Comparison of ENCODE assay signal across 36 cellular contexts in the genomic region with DNA sequence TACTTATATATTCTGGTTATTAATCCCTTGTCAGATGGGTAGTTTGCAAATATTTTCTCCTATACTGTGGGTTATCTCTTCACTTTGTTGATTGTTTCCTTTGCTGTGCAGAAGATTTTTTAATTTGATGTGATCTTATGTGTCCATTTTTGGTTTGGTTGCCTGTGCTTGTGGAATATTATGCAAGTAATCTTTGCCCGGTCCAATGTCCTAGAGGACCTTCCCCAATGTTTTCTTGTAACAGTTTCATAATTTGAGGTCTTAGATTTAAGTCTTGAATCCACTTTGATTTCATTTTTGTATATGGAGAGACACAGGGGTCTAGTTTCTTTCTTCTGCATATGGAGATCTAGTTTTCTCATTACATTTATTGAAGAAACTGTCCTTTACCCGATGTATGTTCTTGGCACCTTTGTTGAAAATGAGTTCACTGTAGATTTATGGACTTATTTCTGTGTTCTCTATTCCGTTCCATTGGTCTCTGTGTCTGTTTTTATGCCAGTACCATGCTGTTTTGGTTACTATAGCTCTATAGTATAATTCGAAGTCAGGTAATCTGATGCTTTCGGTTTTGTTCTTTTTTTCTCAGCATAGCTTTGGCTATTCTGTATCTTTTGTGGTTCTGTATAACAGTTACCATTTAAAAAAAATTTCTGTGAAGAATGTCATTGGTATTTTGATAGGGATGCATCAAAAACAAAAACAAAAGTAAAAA.
"Had no signal": no experiment of that assay in that cellular context is flagged by ENCODE, and none has a peak within 500 bp of the region (broad histone marks: within the 10 kb centered on the region; RNA-seq: fewer than 3 reads in every experiment).

No MANE protein-coding gene starts in this region.

- H3K9me3 ChIP-seq: adrenal gland had no signal

- ATAC-seq: activated CD4-positive, alpha-beta T cell treated with anti-CD3 and anti-CD28 coated beads for 36 hours; activated CD8-positive, alpha-beta memory T cell treated with anti-CD3 and anti-CD28 coated beads, Interleukin-2, amount 10 ng/mL, durations not matched to agents 7 days and 5 days; activated CD8-positive, alpha-beta T cell treated with anti-CD3 and anti-CD28 coated beads, Interleukin-2, amount 10 ng/mL, durations not matched to agents 7 days and 5 days; activated naive CD4-positive, alpha-beta T cell treated with anti-CD3 and anti-CD28 coated beads, Interleukin-2, amount 50 U/mL, for 72 hours had no signal

- H3K4me1 Mint-ChIP-seq: activated CD4-positive, alpha-beta memory T cell treated with anti-CD3 and anti-CD28 coated beads, Interleukin-2, amount 10 ng/mL, durations not matched to agents 7 days and 5 days; activated CD4-positive, alpha-beta T cell treated with anti-CD3 and anti-CD28 coated beads, Interleukin-2, amount 10 ng/mL, durations not matched to agents 7 days and 5 days; activated naive CD8-positive, alpha-beta T cell treated with anti-CD3 and anti-CD28 coated beads for 36 hours had no signal

- FAIRE-seq: bronchial epithelial cell, TTC549 had no signal

- H3K27me3 ChIP-seq: adrenal gland, cardiac muscle cell had no signal

- H3K36me3 Mint-ChIP-seq: activated naive CD4-positive, alpha-beta T cell treated with anti-CD3 and anti-CD28 coated beads, Interleukin-2, amount 50 U/mL, for 72 hours had no signal

- H3K36me3 ChIP-seq: adrenal gland, cardiac muscle cell had no signal

- H3K4me3 Mint-ChIP-seq: activated B cell treated with CpG ODN at 0.5 μM for 24 hours; activated CD4-positive, alpha-beta memory T cell treated with anti-CD3 and anti-CD28 coated beads, Interleukin-2, amount 10 ng/mL, durations not matched to agents 7 days and 5 days; activated CD4-positive, alpha-beta T cell treated with anti-CD3 and anti-CD28 coated beads for 36 hours; activated CD4-positive, alpha-beta T cell treated with anti-CD3 and anti-CD28 coated beads, Interleukin-2, amount 10 ng/mL, durations not matched to agents 7 days and 5 days; activated CD8-positive, alpha-beta memory T cell treated with anti-CD3 and anti-CD28 coated beads, Interleukin-2, amount 10 ng/mL, durations not matched to agents 7 days and 5 days; activated CD8-positive, alpha-beta T cell treated with anti-CD3 and anti-CD28 coated beads, Interleukin-2, amount 10 ng/mL, durations not matched to agents 7 days and 5 days; activated naive CD4-positive, alpha-beta T cell treated with anti-CD3 and anti-CD28 coated beads for 36 hours; activated naive CD8-positive, alpha-beta T cell treated with anti-CD3 and anti-CD28 coated beads for 36 hours; activated T-cell treated with anti-CD3 and anti-CD28 coated beads, Interleukin-2, amount 50 U/mL, for 24 hours; brain; central memory CD8-positive, alpha-beta T cell; T-helper 1 cell treated with Interleukin-12 subunit alpha and Interleukin-12 subunit beta and Interleukin-4 antibody, amounts not matched to agents 30 μg/mL and 1 μg/mL, for 36 hours; T-helper 2 cell treated with Interferon-gamma antibody and Interleukin-4, amounts not matched to agents 5 μg/mL and 100 μg/mL, for 36 hours had no signal

- DNase-seq: activated B cell treated with CpG ODN at 0.5 μM for 24 hours; activated CD4-positive, alpha-beta memory T cell treated with anti-CD3 and anti-CD28 coated beads, Interleukin-2, amount 10 ng/mL, durations not matched to agents 7 days and 5 days; activated CD4-positive, alpha-beta T cell treated with anti-CD3 and anti-CD28 coated beads for 36 hours; activated CD4-positive, alpha-beta T cell treated with anti-CD3 and anti-CD28 coated beads for 48 hours; activated CD4-positive, alpha-beta T cell treated with anti-CD3 and anti-CD28 coated beads, Interleukin-2, amount 10 ng/mL, durations not matched to agents 7 days and 5 days; activated CD4-positive, alpha-beta T cell treated with anti-CD3 and anti-CD28 coated beads, Interleukin-2, amount 50 U/mL, for 48 hours; activated CD4-positive, CD25-positive, alpha-beta regulatory T cell treated with anti-CD3 and anti-CD28 coated beads, Interleukin-2, amount 50 U/mL, for 72 hours; activated CD8-positive, alpha-beta memory T cell treated with anti-CD3 and anti-CD28 coated beads for 24 hours; activated CD8-positive, alpha-beta memory T cell treated with anti-CD3 and anti-CD28 coated beads, Interleukin-2, amount 10 ng/mL, durations not matched to agents 7 days and 5 days; activated CD8-positive, alpha-beta memory T cell treated with anti-CD3 and anti-CD28 coated beads, Interleukin-2, amount 50 U/mL, for 48 hours; activated CD8-positive, alpha-beta T cell treated with anti-CD3 and anti-CD28 coated beads, Interleukin-2, amount 10 ng/mL, durations not matched to agents 7 days and 5 days; activated effector memory CD4-positive, alpha-beta T cell treated with Interleukin-2 at 50 U/mL for 16 hours; activated gamma-delta T cell; activated naive CD4-positive, alpha-beta T cell treated with anti-CD3 and anti-CD28 coated beads for 36 hours; activated naive CD4-positive, alpha-beta T cell treated with anti-CD3 and anti-CD28 coated beads, Interleukin-2, amount 50 U/mL, for 16 hours; activated naive CD8-positive, alpha-beta T cell treated with anti-CD3 and anti-CD28 coated beads for 36 hours; activated T-cell treated with anti-CD3 and anti-CD28 coated beads, Interleukin-2, amount 50 U/mL, for 24 hours; activated T-cell treated with anti-CD3 and anti-CD28 coated beads, Interleukin-2, amount 50 U/mL, for 48 hours; adrenal gland; amniotic stem cell; aorta; caudate nucleus; cerebellar nuclear complex; T-helper 1 cell; T-helper 2 cell; T-helper 9 cell had no signal

- H3K27ac Mint-ChIP-seq: activated B cell treated with CpG ODN at 0.5 μM for 24 hours; activated CD4-positive, alpha-beta memory T cell treated with anti-CD3 and anti-CD28 coated beads, Interleukin-2, amount 10 ng/mL, durations not matched to agents 7 days and 5 days; activated CD4-positive, alpha-beta T cell treated with anti-CD3 and anti-CD28 coated beads for 36 hours; activated CD4-positive, alpha-beta T cell treated with anti-CD3 and anti-CD28 coated beads, Interleukin-2, amount 10 ng/mL, durations not matched to agents 7 days and 5 days; activated CD8-positive, alpha-beta memory T cell treated with anti-CD3 and anti-CD28 coated beads, Interleukin-2, amount 10 ng/mL, durations not matched to agents 7 days and 5 days; activated CD8-positive, alpha-beta T cell treated with anti-CD3 and anti-CD28 coated beads, Interleukin-2, amount 10 ng/mL, durations not matched to agents 7 days and 5 days; activated naive CD4-positive, alpha-beta T cell treated with anti-CD3 and anti-CD28 coated beads for 36 hours; activated naive CD4-positive, alpha-beta T cell treated with anti-CD3 and anti-CD28 coated beads, Interleukin-2, amount 50 U/mL, for 72 hours; activated naive CD8-positive, alpha-beta T cell treated with anti-CD3 and anti-CD28 coated beads for 36 hours; activated T-cell treated with anti-CD3 and anti-CD28 coated beads, Interleukin-2, amount 50 U/mL, for 24 hours; activated T-helper 2 cell treated with anti-CD3 and anti-CD28 coated beads, Interferon-gamma antibody, Interleukin-2, Interleukin-4, amounts not matched to agents 10 μg/mL and 5 μg/mL and 100 μg/mL, durations not matched to agents 14 hours and 24 hours and 36 hours; brain; T-helper 1 cell treated with Interleukin-12 subunit alpha and Interleukin-12 subunit beta and Interleukin-4 antibody, amounts not matched to agents 30 μg/mL and 1 μg/mL, for 36 hours; T-helper 2 cell treated with Interferon-gamma antibody and Interleukin-4, amounts not matched to agents 5 μg/mL and 100 μg/mL, for 36 hours had no signal

- H3K27me3 Mint-ChIP-seq: activated B cell treated with CpG ODN at 0.5 μM for 24 hours; activated CD4-positive, alpha-beta memory T cell treated with anti-CD3 and anti-CD28 coated beads, Interleukin-2, amount 10 ng/mL, durations not matched to agents 7 days and 5 days; activated CD4-positive, alpha-beta T cell treated with anti-CD3 and anti-CD28 coated beads for 36 hours; activated CD4-positive, alpha-beta T cell treated with anti-CD3 and anti-CD28 coated beads, Interleukin-2, amount 10 ng/mL, durations not matched to agents 7 days and 5 days; activated CD8-positive, alpha-beta memory T cell treated with anti-CD3 and anti-CD28 coated beads, Interleukin-2, amount 10 ng/mL, durations not matched to agents 7 days and 5 days; activated naive CD8-positive, alpha-beta T cell treated with anti-CD3 and anti-CD28 coated beads for 36 hours; brain; central memory CD8-positive, alpha-beta T cell had no signal

- H3K9me3 Mint-ChIP-seq: activated B cell treated with CpG ODN at 0.5 μM for 24 hours; activated naive CD4-positive, alpha-beta T cell treated with anti-CD3 and anti-CD28 coated beads, Interleukin-2, amount 50 U/mL, for 72 hours; activated naive CD8-positive, alpha-beta T cell treated with anti-CD3 and anti-CD28 coated beads for 36 hours; activated T-cell treated with anti-CD3 and anti-CD28 coated beads, Interleukin-2, amount 50 U/mL, for 24 hours; central memory CD8-positive, alpha-beta T cell had no signal

- H3K4me3 ChIP-seq: adrenal gland, cardiac muscle cell had no signal

- H3K27ac ChIP-seq: adrenal gland, cardiac muscle cell, VCaP had no signal
